ENCODE assay signal across 10 cellular contexts in the genomic region with DNA sequence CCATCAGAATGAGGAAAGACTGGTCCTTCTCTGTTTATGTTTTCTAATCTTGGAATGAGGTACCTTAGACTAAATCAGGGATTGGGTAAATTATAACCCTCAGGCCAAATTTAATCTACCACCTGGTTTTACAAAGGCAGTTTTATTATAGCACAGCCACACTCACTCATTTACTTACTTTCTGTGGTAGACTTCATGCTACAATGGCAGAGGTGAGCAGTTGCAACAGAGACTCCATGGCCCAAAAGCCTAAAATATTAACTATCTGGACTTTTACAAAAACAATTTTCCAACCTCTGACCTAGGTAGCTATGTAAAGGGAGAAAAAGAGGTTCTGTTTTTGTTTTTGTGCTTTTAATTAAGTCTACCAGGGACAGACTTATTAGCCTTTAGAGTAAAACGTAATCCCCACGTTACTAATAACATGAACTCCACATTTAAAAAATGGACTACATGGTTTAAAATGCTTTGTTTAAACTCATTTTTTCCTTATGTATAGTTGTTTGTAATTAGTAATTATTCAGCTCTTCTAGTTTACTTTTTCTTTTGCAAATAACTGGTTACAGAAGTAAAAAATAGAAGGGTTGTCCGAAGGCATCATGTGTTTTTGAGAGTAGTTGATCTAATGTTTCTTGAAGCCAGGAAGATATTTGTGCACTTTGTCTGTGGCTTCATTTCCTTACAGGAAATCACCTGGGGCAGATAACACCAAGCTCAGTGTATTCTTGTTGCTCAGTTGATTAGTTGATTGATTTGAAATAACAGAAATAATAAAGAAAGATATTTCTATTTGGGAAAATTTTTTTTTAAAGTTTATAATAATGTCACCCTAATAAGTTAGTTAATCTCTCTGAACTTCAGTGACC. TPM values are rescaled to one million over a fixed set of nuclear protein-coding genes. Genes with fewer than 3 reads are reported as not detected.
DNase-seq lines count a peak whose midpoint lies in the region; ATAC-seq and TF ChIP-seq lines count a peak whose summit lies in the region.
"Had no signal": no experiment of that assay in that cellular context is flagged by ENCODE, and none has a peak within 500 bp of the region (broad histone marks: within the 10 kb centered on the region; RNA-seq: fewer than 3 reads in every experiment).

No MANE protein-coding gene starts in this region.

- H3K4me2 ChIP-seq in OCI-LY7 (ENCODE audit: low read length) = peak overlapping the region; percentile 59

- H3K27me3 Mint-ChIP-seq in activated naive CD8-positive, alpha-beta T cell treated with anti-CD3 and anti-CD28 coated beads, Interleukin-2, amount 50 U/mL, for 24 hours = no peaks in the 10 kb centered on the region
- no peaks in the 10 kb centered on the region for H3K27me3 Mint-ChIP-seq in stimulated activated naive CD8-positive, alpha-beta T cell treated with anti-CD3 and anti-CD28 coated beads, Interleukin-15, amount 100 ng/mL, for 72 hours

- H3K4me1 Mint-ChIP-seq in activated naive CD8-positive, alpha-beta T cell treated with anti-CD3 and anti-CD28 coated beads, Interleukin-2, amount 50 U/mL, for 24 hours = peaks cover 44% of the 10 kb centered on the region
- peaks cover 15% of the 10 kb centered on the region for H3K4me1 Mint-ChIP-seq in stimulated activated naive CD8-positive, alpha-beta T cell treated with anti-CD3 and anti-CD28 coated beads, Interleukin-15, amount 100 ng/mL, for 72 hours

- no peak for TF ChIP-seq CTCF in OCI-LY7 (conservative IDR thresholded peaks at IDR 0.05; ENCODE audit: low read length)

- no peaks in the 10 kb centered on the region; the same call in 1 of the 2 replicates for H3K9me3 ChIP-seq in OCI-LY7 (ENCODE audit: low read length)
- H3K9me3 ChIP-seq: pancreas, SJSA1 had no signal

- H3K4me3 ChIP-seq in OCI-LY7 (ENCODE audit: low read depth, low read length, poor library complexity, severe bottlenecking) = peak overlapping the region; percentile 24
- H3K4me3 ChIP-seq: pancreas, SJSA1 had no signal

- DNase-seq in OCI-LY7 (ENCODE audit: low spot score) (peak; percentile 39), NCI-H2029 treated with DMSO at 0.1 percent for 48 hours (lab: John Stamatoyannopoulos, UW) (no peak)
- no peak for DNase-seq in activated naive CD8-positive, alpha-beta T cell treated with anti-CD3 and anti-CD28 coated beads, Interleukin-2, amount 50 U/mL, for 24 hours
- DNase-seq in stimulated activated naive CD8-positive, alpha-beta T cell treated with anti-CD3 and anti-CD28 coated beads, Interleukin-15, amount 100 ng/mL, for 72 hours = no peak
- no peak for DNase-seq in stimulated activated CD4-positive, alpha-beta T cell treated with anti-CD3 and anti-CD28 coated beads, Interleukin-2, amount 100 ng/mL, for 24 hours
- DNase-seq: pancreas had no signal

- intact Hi-C loops in OCI-LY7 (cut with micrococcal nuclease; ENCODE audit: unreplicated experiment) = no loop called here

- peaks cover 5% of the 10 kb centered on the region; the same call in 1 of the 2 replicates for H3K36me3 ChIP-seq in OCI-LY7 (ENCODE audit: insufficient read depth, low read length)
- H3K36me3 ChIP-seq: pancreas, SJSA1 had no signal

- H3K27ac Mint-ChIP-seq in activated naive CD8-positive, alpha-beta T cell treated with anti-CD3 and anti-CD28 coated beads, Interleukin-2, amount 50 U/mL, for 24 hours = no peak overlapping the region
- H3K27ac Mint-ChIP-seq in stimulated activated naive CD8-positive, alpha-beta T cell treated with anti-CD3 and anti-CD28 coated beads, Interleukin-15, amount 100 ng/mL, for 72 hours = no peak overlapping the region

- peaks cover 22% of the 10 kb centered on the region for H3K4me1 ChIP-seq in OCI-LY7 (ENCODE audit: insufficient read depth, low read length, poor library complexity, severe bottlenecking)
- H3K4me1 ChIP-seq: pancreas, SJSA1 had no signal

- POLR2A ChIA-PET in OCI-LY7 (lab: Charles Lee) = interaction anchor here (0.7 to 2.0 kb wide), 10 partner anchors 9 to 217 kb away, joined by 3 to 10 read pairs (median 3); no protein-coding TSS in a partner anchor

- peaks cover 16% of the 10 kb centered on the region for H3K9me3 Mint-ChIP-seq in activated naive CD8-positive, alpha-beta T cell treated with anti-CD3 and anti-CD28 coated beads, Interleukin-2, amount 50 U/mL, for 24 hours
- H3K9me3 Mint-ChIP-seq in stimulated activated naive CD8-positive, alpha-beta T cell treated with anti-CD3 and anti-CD28 coated beads, Interleukin-15, amount 100 ng/mL, for 72 hours = peaks cover 5 to 8% of the 10 kb centered on the region in 2 donors

- H3K79me2 ChIP-seq in OCI-LY7 (ENCODE audit: insufficient read depth, low read depth, low read length) = no peaks in the 10 kb centered on the region

- H2AFZ ChIP-seq in OCI-LY7 (ENCODE audit: low read length) = peak overlapping the region; percentile 99

- peaks cover 2% of the 10 kb centered on the region for H3K36me3 Mint-ChIP-seq in activated naive CD8-positive, alpha-beta T cell treated with anti-CD3 and anti-CD28 coated beads, Interleukin-2, amount 50 U/mL, for 24 hours (ENCODE audit: low read depth)

- CTCF ChIA-PET in OCI-LY7 (lab: Charles Lee; ENCODE audit: unreplicated experiment) = interaction anchor here (1.2 kb wide), 1 partner anchor 16 kb away, joined by 3 read pairs; no protein-coding TSS in a partner anchor

- H3K4me3 Mint-ChIP-seq in activated naive CD8-positive, alpha-beta T cell treated with anti-CD3 and anti-CD28 coated beads, Interleukin-2, amount 50 U/mL, for 24 hours = no peak overlapping the region
- no peak overlapping the region for H3K4me3 Mint-ChIP-seq in stimulated activated naive CD8-positive, alpha-beta T cell treated with anti-CD3 and anti-CD28 coated beads, Interleukin-15, amount 100 ng/mL, for 72 hours

- H3K27ac ChIP-seq in OCI-LY7 (ENCODE audit: low read depth, low read length, poor library complexity, severe bottlenecking) = peak overlapping the region; percentile 60
- H3K27ac ChIP-seq: pancreas, SJSA1 had no signal

- no peaks in the 10 kb centered on the region for H3K9me2 ChIP-seq in OCI-LY7 (ENCODE audit: insufficient read depth, low read length)

- no TSS peak for BruUV-seq in OCI-LY7 (replicated peaks; lab: Mats Ljungman, UMichigan)

- peak; percentile 69 for ATAC-seq in GM18508 (IDR thresholded peaks at IDR 0.05; ENCODE audit: insufficient read depth, unreplicated experiment)
- peak; percentile 88 for ATAC-seq in GM21360 (IDR thresholded peaks at IDR 0.05; ENCODE audit: unreplicated experiment)
- peak; percentile 80 for ATAC-seq in HG03025 (IDR thresholded peaks at IDR 0.05; ENCODE audit: low FRiP score, unreplicated experiment)
- ATAC-seq in activated naive CD8-positive, alpha-beta T cell treated with anti-CD3 and anti-CD28 coated beads, Interleukin-2, amount 50 U/mL, for 24 hours = no peak
- ATAC-seq in stimulated activated naive CD8-positive, alpha-beta T cell treated with anti-CD3 and anti-CD28 coated beads, Interleukin-15, amount 100 ng/mL, for 72 hours = no peak
- ATAC-seq: pancreas had no signal

- H4K20me1 ChIP-seq in OCI-LY7 (ENCODE audit: insufficient read depth, low read length) = no peaks in the 10 kb centered on the region

RNA-seq across cellular contexts. Expression of a gene that starts 57.6 kb away (rescaled TPM):
- 62.8 and 74.9 TPM in 2 replicates for total RNA-seq in OCI-LY7 (2014; rRNA removed; shearing (Covaris generic))
- 58.5 and 61.7 TPM in 2 replicates for total RNA-seq in OCI-LY7 (2022)

Comparison
In these comparisons a context has a peak if more than half of its experiments do, and no peak if none do; other contexts are left out.
1. ATAC-seq: peak in GM18508 (single experiment), GM21360 (single experiment) and HG03025 (single experiment); none in activated naive CD8-positive, alpha-beta T cell treated with anti-CD3 and anti-CD28 coated beads, Interleukin-2, amount 50 U/mL, for 24 hours (single experiment) and stimulated activated naive CD8-positive, alpha-beta T cell treated with anti-CD3 and anti-CD28 coated beads, Interleukin-15, amount 100 ng/mL, for 72 hours (single experiment).